21 cellular contexts compared by ENCODE assay signal in the genomic region with DNA sequence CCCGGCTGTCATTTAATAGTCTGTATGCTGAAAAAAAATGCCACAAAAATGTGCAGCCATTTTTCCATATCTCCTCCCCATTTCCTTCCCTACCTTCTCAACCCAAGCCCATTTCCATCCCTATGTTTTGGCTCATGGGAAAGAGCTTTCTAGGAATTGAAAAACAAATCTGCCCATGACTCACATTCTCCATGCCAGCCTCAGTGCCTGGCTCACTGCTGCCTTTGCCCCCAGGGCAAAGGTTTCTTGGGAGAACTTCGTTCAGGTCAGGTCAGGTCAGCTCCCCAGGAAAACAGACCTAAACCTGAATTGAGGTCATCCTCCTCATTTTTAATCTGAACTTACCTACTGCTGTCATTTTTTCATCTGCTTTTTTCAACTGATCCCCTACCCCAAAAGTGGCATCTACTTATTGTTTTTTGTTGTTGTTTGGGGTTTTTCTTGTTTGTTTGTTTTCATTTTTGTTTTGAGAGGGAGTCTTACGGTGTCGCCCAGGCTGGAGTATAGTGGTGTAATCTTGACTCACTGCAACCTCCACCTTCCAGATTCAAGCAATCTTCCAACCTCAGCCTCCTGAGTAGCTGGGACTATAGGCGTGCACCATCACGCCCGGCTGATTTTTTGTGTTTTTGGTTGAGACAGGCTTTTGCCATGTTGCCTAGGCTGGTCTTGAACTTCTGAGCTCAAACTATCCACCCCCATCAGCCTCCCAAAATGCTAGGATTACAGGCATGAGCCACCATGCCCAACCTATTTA.
A peak's percentile ranks its signal among the peaks of the same experiment; 100 is the strongest.
DNase-seq lines count a peak whose midpoint lies in the region; ATAC-seq, FAIRE-seq and TF ChIP-seq lines count a peak whose summit lies in the region.
"Had no signal": no experiment of that assay in that cellular context is flagged by ENCODE, and none has a peak within 500 bp of the region (broad histone marks: within the 10 kb centered on the region; RNA-seq: fewer than 3 reads in every experiment).

No MANE protein-coding gene starts in this region.

- H3K27me3 ChIP-seq in small intestine (ENCODE audit: control insufficient read depth in 2 of 2, insufficient read depth in 2 of 2, low read length in 2 of 2): no peaks in the 10 kb centered on the region

- ATAC-seq in left colon (peak; percentile 29), HG03025 (IDR thresholded peaks at IDR 0.05; ENCODE audit: low FRiP score, unreplicated experiment) (no peak), GM18909 (IDR thresholded peaks at IDR 0.05; ENCODE audit: poor library complexity, unreplicated experiment) (no peak)
- ATAC-seq: GM23338, HCT116, T-cell had no signal

- WGBS in small intestine, 3 donors: 60 to 66% (median 65%) methylated on average over 7 of the region's 7 CpGs

- CTCF ChIA-PET in HEK293 (lab: Yijun Ruan, JAX): no interaction called here

- POLR2A ChIA-PET in HEK293 (lab: Yijun Ruan, JAX): no interaction called here

- intact Hi-C loops in left colon (cut with DNase I, micrococcal nuclease): no loop called here

- FAIRE-seq in small intestine (lab: Jason Lieb, UNC): no peak
- FAIRE-seq: GM12892, GM18507, RCC 7860 had no signal

- H3K4me1 ChIP-seq in HEK293 (ENCODE audit: control insufficient read depth, insufficient read depth, low read length) (no peaks in the 10 kb centered on the region), small intestine (ENCODE audit: control insufficient read depth in 2 of 2, insufficient read depth in 1 of 2, low read depth in 1 of 2, low read length in 1 of 2) (no peaks in the 10 kb centered on the region)

- H3K4me3 ChIP-seq in HEK293 (ENCODE audit: low read depth, low read length): no peak overlapping the region
- no peak overlapping the region for H3K4me3 ChIP-seq in small intestine (ENCODE audit: low read depth in 1 of 2, low read length in 2 of 2)
- H3K4me3 ChIP-seq: GM23338 had no signal

- H3K27ac ChIP-seq in HEK293 (ENCODE audit: extremely low read depth, low read depth, low read length) (no peak overlapping the region), small intestine (ENCODE audit: low read depth in 1 of 2, low read length in 1 of 2) (no peak overlapping the region)

- TF ChIP-seq CTCF in HEK293 (tag by site-specific recombination; IDR thresholded peaks at IDR 0.05): no peak

- H3K9me3 ChIP-seq in HEK293 (ENCODE audit: control insufficient read depth, insufficient read depth, low read depth, low read length): no peaks in the 10 kb centered on the region
- H3K9me3 ChIP-seq in small intestine (ENCODE audit: control insufficient read depth, low read depth): no peaks in the 10 kb centered on the region
- H3K9me3 ChIP-seq: SK-N-SH had no signal

- no peaks in the 10 kb centered on the region for H3K36me3 ChIP-seq in HEK293 (ENCODE audit: control insufficient read depth in 2 of 2, insufficient read depth in 1 of 2, low read length in 2 of 2)
- H3K36me3 ChIP-seq in small intestine (ENCODE audit: control insufficient read depth in 2 of 2, insufficient read depth in 2 of 2, low read length in 2 of 2): no peaks in the 10 kb centered on the region

- DNase-seq in RPMI7951 (ENCODE audit: low read depth): peak; percentile 30
- no peak for DNase-seq in left colon
- peak; percentile 77 for DNase-seq in small intestine
- no peak for DNase-seq in NCI-H2196 (lab: John Stamatoyannopoulos, UW; ENCODE audit: unreplicated experiment)
- DNase-seq: DMS153, KG1, NCI-H1048, NCI-H146, NCI-H2029 treated with DMSO at 0.1 percent for 48 hours, NCI-H2171, SHP77, SK-N-SH, T-cell had no signal

TF ChIP-seq in HEK293, 187 proteins besides CTCF, POLR2A, EP300 and RAD21:
- TF ChIP-seq, protein P1, sequence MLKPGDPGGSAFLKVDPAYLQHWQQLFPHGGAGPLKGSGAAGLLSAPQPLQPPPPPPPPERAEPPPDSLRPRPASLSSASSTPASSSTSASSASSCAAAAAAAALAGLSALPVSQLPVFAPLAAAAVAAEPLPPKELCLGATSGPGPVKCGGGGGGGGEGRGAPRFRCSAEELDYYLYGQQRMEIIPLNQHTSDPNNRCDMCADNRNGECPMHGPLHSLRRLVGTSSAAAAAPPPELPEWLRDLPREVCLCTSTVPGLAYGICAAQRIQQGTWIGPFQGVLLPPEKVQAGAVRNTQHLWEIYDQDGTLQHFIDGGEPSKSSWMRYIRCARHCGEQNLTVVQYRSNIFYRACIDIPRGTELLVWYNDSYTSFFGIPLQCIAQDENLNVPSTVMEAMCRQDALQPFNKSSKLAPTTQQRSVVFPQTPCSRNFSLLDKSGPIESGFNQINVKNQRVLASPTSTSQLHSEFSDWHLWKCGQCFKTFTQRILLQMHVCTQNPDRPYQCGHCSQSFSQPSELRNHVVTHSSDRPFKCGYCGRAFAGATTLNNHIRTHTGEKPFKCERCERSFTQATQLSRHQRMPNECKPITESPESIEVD (tag by site-specific recombination; IDR thresholded peaks at IDR 0.05): no peak
- TF ChIP-seq, protein P2, sequence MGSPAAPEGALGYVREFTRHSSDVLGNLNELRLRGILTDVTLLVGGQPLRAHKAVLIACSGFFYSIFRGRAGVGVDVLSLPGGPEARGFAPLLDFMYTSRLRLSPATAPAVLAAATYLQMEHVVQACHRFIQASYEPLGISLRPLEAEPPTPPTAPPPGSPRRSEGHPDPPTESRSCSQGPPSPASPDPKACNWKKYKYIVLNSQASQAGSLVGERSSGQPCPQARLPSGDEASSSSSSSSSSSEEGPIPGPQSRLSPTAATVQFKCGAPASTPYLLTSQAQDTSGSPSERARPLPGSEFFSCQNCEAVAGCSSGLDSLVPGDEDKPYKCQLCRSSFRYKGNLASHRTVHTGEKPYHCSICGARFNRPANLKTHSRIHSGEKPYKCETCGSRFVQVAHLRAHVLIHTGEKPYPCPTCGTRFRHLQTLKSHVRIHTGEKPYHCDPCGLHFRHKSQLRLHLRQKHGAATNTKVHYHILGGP (tag by site-specific recombination; IDR thresholded peaks at IDR 0.05): peak; percentile 87
TF ChIP-seq in HEK293: peak in this region for 1.

Comparison
In these comparisons a context has a peak if more than half of its experiments do, and no peak if none do; other contexts are left out.
1. DNase-seq: peak in RPMI7951 (single experiment) and small intestine (single experiment); none in left colon (0 of 2) and NCI-H2196 (single experiment).